In genomic region chr18:45025108-45025471, GRCh38 we compare ENCODE assay signal across 9 cellular contexts.
"Had no signal": no experiment of that assay in that cellular context is flagged by ENCODE, and none has a peak within 500 bp of the region (broad histone marks: within the 10 kb centered on the region; RNA-seq: fewer than 3 reads in every experiment).

No MANE protein-coding gene starts in this region.

- H3K4me2 ChIP-seq: GM23338 had no signal

- H3K4me3 ChIP-seq: GM23338, K562 had no signal

- FAIRE-seq: H1, H54, K562 had no signal

- ATAC-seq: GM23338, K562 had no signal

- H2AFZ ChIP-seq: GM23338 had no signal

- H3K27ac ChIP-seq: HL-60 had no signal

- DNase-seq: H9, HCEC 1CT, IMR-90, KG1 had no signal
